26 cellular contexts compared by ENCODE assay signal in genomic region chr7:330554-331230, GRCh38. TPM values are rescaled to one million over a fixed set of nuclear protein-coding genes. Genes with fewer than 3 reads are reported as not detected.
A peak's percentile ranks its signal among the peaks of the same experiment; 100 is the strongest.
DNase-seq lines count a peak whose midpoint lies in the region; ATAC-seq, FAIRE-seq and TF ChIP-seq lines count a peak whose summit lies in the region.
"Had no signal": no experiment of that assay in that cellular context is flagged by ENCODE, and none has a peak within 500 bp of the region (broad histone marks: within the 10 kb centered on the region; RNA-seq: fewer than 3 reads in every experiment).

No MANE protein-coding gene starts in this region.

- no peak overlapping the region for H3K27ac ChIP-seq in H1 (ENCODE audit: low read depth, low read length)
- H3K27ac ChIP-seq: GM23248, SJSA1, spleen had no signal

- H3K27ac Mint-ChIP-seq in CD14-positive monocyte (no peak overlapping the region), neural crest cell (ENCODE audit: unreplicated experiment) (peak overlapping the region; percentile 78)
- H3K27ac Mint-ChIP-seq: activated naive CD8-positive, alpha-beta T cell treated with anti-CD3 and anti-CD28 coated beads, Interleukin-2, amount 50 U/mL, for 24 hours had no signal

- peaks cover 0 to 3% (median 1%) of the 10 kb centered on the region in 4 experiments; a peak in 1 of 7 replicates for H3K4me1 ChIP-seq in H1 (replicated peaks in 1 of 4; ENCODE audit: control insufficient read depth in 3 of 4, insufficient read depth in 4 of 4, low read length in 3 of 4)

- H4K8ac ChIP-seq in H1 (ENCODE audit: extremely low read depth, insufficient read depth, low read length): no peak overlapping the region

- no peak overlapping the region for H3K4me3 ChIP-seq in H1 (ENCODE audit: extremely low read depth in 1 of 4, insufficient read depth in 2 of 4, low read depth in 3 of 4, low read length in 4 of 4)
- H3K4me3 ChIP-seq: GM23248, SJSA1, spleen had no signal

- no peak overlapping the region for H4K5ac ChIP-seq in H1 (ENCODE audit: insufficient read length, low read depth, low read length)

- no peak overlapping the region for H3K18ac ChIP-seq in H1 (ENCODE audit: extremely low read depth, low read length)

- H3K27me3 ChIP-seq in H1 (replicated peaks in 1 of 4; ENCODE audit: control insufficient read depth in 3 of 4, extremely low read depth in 1 of 4, insufficient read depth in 3 of 4, low read length in 3 of 4): 0 out of 7 replicates have a peak, but pooled peaks cover 0 to 2% (median 0%) of the 10 kb centered on the region in 4 experiments
- H3K27me3 ChIP-seq: SJSA1 had no signal

- no peak overlapping the region for H2BK12ac ChIP-seq in H1 (ENCODE audit: low read depth, low read length)

- no peak overlapping the region for H2AFZ ChIP-seq in H1 (ENCODE audit: low read length)
- H2AFZ ChIP-seq: GM23248 had no signal

- H3K79me2 ChIP-seq in H1 (ENCODE audit: control insufficient read depth in 1 of 2, insufficient read depth in 2 of 2, low read length in 2 of 2): no peaks in the 10 kb centered on the region

- POLR2A ChIA-PET in H1 (lab: Charles Lee; ENCODE audit: partially characterized antibody): no interaction called here

- no peak overlapping the region for H2AK5ac ChIP-seq in H1 (ENCODE audit: low read depth, low read length)

- 0 out of 2 replicates have a peak overlapping the region, but pooled peaks have one; percentile 29 for H2BK15ac ChIP-seq in H1 (ENCODE audit: low read length)

- no peak overlapping the region for H4K91ac ChIP-seq in H1 (replicated peaks; ENCODE audit: insufficient read length, low read length)

- FAIRE-seq in H1 (lab: Jason Lieb, UNC): no peak
- FAIRE-seq: GM12891, keratinocyte, RCC 7860, urothelium cell line had no signal

- H3K23me2 ChIP-seq in H1 (ENCODE audit: low read depth, low read length): 0 out of 2 replicates have a peak, but pooled peaks cover 9% of the 10 kb centered on the region

- H3K4me3 Mint-ChIP-seq in CD14-positive monocyte: no peak overlapping the region
- H3K4me3 Mint-ChIP-seq in neural crest cell: peak overlapping the region; percentile 64
- H3K4me3 Mint-ChIP-seq: activated naive CD8-positive, alpha-beta T cell treated with anti-CD3 and anti-CD28 coated beads, Interleukin-2, amount 50 U/mL, for 24 hours had no signal

- 87% methylated on average over 13 of the region's 13 CpGs; no CpG with 5 or more reads in 1 of the 2 experiments for WGBS in H1 (ENCODE audit: extremely low coverage in 1 of 2, insufficient coverage in 1 of 2, insufficient read length in 1 of 2, insufficient replicate concordance in 2 of 2, low coverage in 1 of 2, low lambda C conversion rate in 2 of 2, missing lambda C conversion rate in 1 of 2), 2 experiments

- no peak for TF ChIP-seq EP300 in H1 (IDR thresholded peaks at IDR 0.05; ENCODE audit: borderline replicate concordance in 1 of 2, low read depth in 2 of 2, low read length in 2 of 2)

- H2BK120ac ChIP-seq in H1 (replicated peaks; ENCODE audit: low read depth, low read length): no peak overlapping the region

- H3K9ac ChIP-seq in H1 (replicated peaks in 1 of 4; ENCODE audit: extremely low read depth in 1 of 4, low read depth in 3 of 4, low read length in 3 of 4): no peak overlapping the region
- H3K9ac ChIP-seq: GM23248 had no signal

- no peaks in the 10 kb centered on the region for H3K36me3 ChIP-seq in H1 (ENCODE audit: control insufficient read depth in 2 of 4, insufficient read depth in 4 of 4, low read length in 3 of 4)
- H3K36me3 ChIP-seq: SJSA1, spleen had no signal

- DNase-seq in Ammon's horn (ENCODE audit: low spot score) (peak; percentile 53), CD14-positive monocyte (ENCODE audit: low spot score) (peak; percentile 34), H1 (ENCODE audit: low read depth in 1 of 2, low spot score in 2 of 2) (no peak), neural crest cell (ENCODE audit: low read depth, low spot score) (no peak), ureter (ENCODE audit: low spot score) (no peak)
- DNase-seq in activated CD4-positive, CD25-positive, alpha-beta regulatory T cell treated with anti-CD3 and anti-CD28 coated beads, Interleukin-2, amount 50 U/mL, for 72 hours: no peak
- DNase-seq: activated CD4-positive, alpha-beta T cell treated with anti-CD3 and anti-CD28 coated beads for 1 hour; activated effector memory CD4-positive, alpha-beta T cell treated with anti-CD3 and anti-CD28 coated beads, Interleukin-2, amount 50 U/mL, for 16 hours; activated naive CD8-positive, alpha-beta T cell treated with anti-CD3 and anti-CD28 coated beads, Interleukin-2, amount 50 U/mL, for 24 hours; EL; GM23248; mammary epithelial cell; NCI-H1417 treated with DMSO at 0.1 percent for 48 hours; NCI-H2081; NCI-H748 treated with DMSO at 0.1 percent for 48 hours; occipital lobe; spleen had no signal

- no peaks in the 10 kb centered on the region; the same call in none of the 2 replicates for H3K79me1 ChIP-seq in H1 (ENCODE audit: low read depth, low read length)

- peaks cover 8 to 9% of the 10 kb centered on the region in 2 experiments; a peak in 3 of 4 replicates for H3K9me3 ChIP-seq in H1 (ENCODE audit: insufficient read depth in 2 of 2, low read depth in 1 of 2, low read length in 1 of 2)
- H3K9me3 ChIP-seq: SJSA1 had no signal

- H3K14ac ChIP-seq in H1 (ENCODE audit: insufficient read length): no peak overlapping the region

- H3K9me3 Mint-ChIP-seq in CD14-positive monocyte: peaks cover 3 to 20% (median 14%) of the 10 kb centered on the region in 7 donors
- peaks cover 9% of the 10 kb centered on the region for H3K9me3 Mint-ChIP-seq in neural crest cell

- H3K27me3 Mint-ChIP-seq in CD14-positive monocyte (ENCODE audit: low read depth in 3 of 3) (peaks cover 20 to 33% (median 27%) of the 10 kb centered on the region in 3 donors), neural crest cell (ENCODE audit: low read depth) (peaks cover 8% of the 10 kb centered on the region)

- TF ChIP-seq CTCF in CD14-positive monocyte (IDR thresholded peaks at IDR 0.05): no peak
- no peak for TF ChIP-seq CTCF in H1 (IDR thresholded peaks at IDR 0.05; ENCODE audit: control extremely low read depth in 1 of 3, insufficient read depth in 1 of 3, low read depth in 1 of 3, low read length in 3 of 3)
- TF ChIP-seq CTCF in neural crest cell (conservative IDR thresholded peaks at IDR 0.05): no peak

- H3K36me3 Mint-ChIP-seq in CD14-positive monocyte (no peaks in the 10 kb centered on the region), neural crest cell (ENCODE audit: low read depth) (no peaks in the 10 kb centered on the region)

- no peak overlapping the region for H3K4me2 ChIP-seq in H1 (ENCODE audit: insufficient read depth in 1 of 2, low read depth in 2 of 2, low read length in 2 of 2)

- H3K56ac ChIP-seq in H1 (replicated peaks; ENCODE audit: insufficient read length, low read depth, low read length): no peak overlapping the region

- H2BK5ac ChIP-seq in H1 (ENCODE audit: low read depth, low read length): no peak overlapping the region

- CTCF ChIA-PET in H1 (lab: Charles Lee; ENCODE audit: partially characterized antibody): interaction anchor here (0.5 to 2.9 kb wide), 5 partner anchors 9 to 1571 kb away, joined by 3 to 16 read pairs (median 4); no protein-coding TSS in a partner anchor

- peaks cover 0 to 5% of the 10 kb centered on the region in 2 experiments for H4K20me1 ChIP-seq in H1 (replicated peaks in 1 of 2; ENCODE audit: control insufficient read depth in 1 of 2, insufficient read depth in 2 of 2, low read length in 2 of 2)

- H3K4me1 Mint-ChIP-seq in CD14-positive monocyte (no peaks in the 10 kb centered on the region), neural crest cell (peaks cover 35% of the 10 kb centered on the region)

- no peak overlapping the region for H2BK20ac ChIP-seq in H1 (ENCODE audit: low read length)

- ATAC-seq in GM21390 (IDR thresholded peaks at IDR 0.05; ENCODE audit: unreplicated experiment): no peak
- no peak for ATAC-seq in SK-N-SH treated with all-trans-retinoic acid at 6 μM for 48 hours
- ATAC-seq: activated naive CD8-positive, alpha-beta T cell treated with anti-CD3 and anti-CD28 coated beads, Interleukin-2, amount 50 U/mL, for 24 hours had no signal

- intact Hi-C loops in CD14-positive monocyte (cut with micrococcal nuclease): no loop called here

- TF ChIP-seq POLR2A in H1 (IDR thresholded peaks at IDR 0.05; ENCODE audit: control extremely low read depth in 1 of 2, low read depth in 2 of 2, low read length in 2 of 2): no peak

- TF ChIP-seq RAD21 in H1 (IDR thresholded peaks at IDR 0.05 in 1 of 2, conservative IDR thresholded peaks at IDR 0.05 in 1 of 2; ENCODE audit: low read depth in 2 of 2, low read length in 2 of 2): no peak

- no peak overlapping the region for H3K4ac ChIP-seq in H1 (replicated peaks; ENCODE audit: insufficient read length, low read depth, low read length)

- no peak overlapping the region for H3K23ac ChIP-seq in H1 (ENCODE audit: insufficient read length)

TF ChIP-seq in H1, 55 proteins besides CTCF, POLR2A, EP300 and RAD21 (continues in another document):
- no peak for TF ChIP-seq JUND (IDR thresholded peaks at IDR 0.05; ENCODE audit: low read length)
- TF ChIP-seq CEBPB (IDR thresholded peaks at IDR 0.05; ENCODE audit: low read depth, low read length): no peak
- no peak for TF ChIP-seq SP4 (IDR thresholded peaks at IDR 0.05; ENCODE audit: low read length)
- no peak for TF ChIP-seq SIN3A (conservative IDR thresholded peaks at IDR 0.05 in 1 of 2, IDR thresholded peaks at IDR 0.05 in 1 of 2; ENCODE audit: low read depth in 1 of 2, low read length in 2 of 2)
- TF ChIP-seq RNF2 (IDR thresholded peaks at IDR 0.05; ENCODE audit: borderline replicate concordance, low read depth, low read length, missing control alignments, poor library complexity, severe bottlenecking): no peak

TF ChIP-seq in SK-N-SH treated with all-trans-retinoic acid at 6 μM for 48 hours, 23 proteins besides CTCF, POLR2A, EP300 and RAD21 (continues in another document):
- TF ChIP-seq CSDC2 (CRISPR knock-in tag; IDR thresholded peaks at IDR 0.05) (no peak), ZNF70 (CRISPR knock-in tag; IDR thresholded peaks at IDR 0.05) (no peak)

RNA-seq across cellular contexts. Expression of gene FOXL3, which starts 40.7 kb away (rescaled TPM):
- polyA plus RNA-seq in CD14-positive monocyte (not detected), H1 (2011; rRNA removed) (not detected in 2 replicates)
- total RNA-seq in H1 (2021; fragmentation: NEBNext Ultra II Directional; extraction: Animal tissue kit (Norgen Biotek cat#: 25700)): not detected in 2 replicates
- not detected for polyA plus RNA-seq in H1 (2011; cell fraction: cytosol; rRNA removed)
- polyA plus RNA-seq in H1 (2011; cell fraction: nucleus; rRNA removed): not detected
- polyA plus RNA-seq in H1 (2012, experiment 1 of 2): not detected in 4 replicates
- not detected for polyA plus RNA-seq in H1 (2012, experiment 2 of 2)
- polyA plus RNA-seq in H1 (2013, experiment 1 of 2): not detected
- not detected for polyA plus RNA-seq in H1 (2013, experiment 2 of 2)
- not detected in 2 replicates for polyA minus RNA-seq in H1 (2011; rRNA and poly(A)+ RNA removed)
- not detected for polyA minus RNA-seq in H1 (2011; cell fraction: cytosol; rRNA and poly(A)+ RNA removed)
- not detected for polyA minus RNA-seq in H1 (2011; cell fraction: nucleus; rRNA and poly(A)+ RNA removed)
- total RNA-seq in neural crest cell (not detected in 2 replicates), ureter (not detected)
- total RNA-seq: GM23248; mammary epithelial cell; myocyte; occipital lobe; SJSA1; spleen; T-helper 1 cell treated with Interleukin-12 subunit alpha and Interleukin-12 subunit beta and Interleukin-4 antibody, amounts not matched to agents 30 ng/mL and 1 ng/mL, for 36 hours had no signal
- polyA plus RNA-seq: GM23248, keratinocyte, mammary epithelial cell, spleen had no signal

Comparison
In these comparisons a context has a peak if more than half of its experiments do, and no peak if none do; other contexts are left out.
1. DNase-seq: peak in Ammon's horn (single experiment) and CD14-positive monocyte (single experiment); none in H1 (0 of 2), neural crest cell (single experiment), activated CD4-positive, CD25-positive, alpha-beta regulatory T cell treated with anti-CD3 and anti-CD28 coated beads, Interleukin-2, amount 50 U/mL, for 72 hours (single experiment) and ureter (single experiment).